In the genomic region with DNA sequence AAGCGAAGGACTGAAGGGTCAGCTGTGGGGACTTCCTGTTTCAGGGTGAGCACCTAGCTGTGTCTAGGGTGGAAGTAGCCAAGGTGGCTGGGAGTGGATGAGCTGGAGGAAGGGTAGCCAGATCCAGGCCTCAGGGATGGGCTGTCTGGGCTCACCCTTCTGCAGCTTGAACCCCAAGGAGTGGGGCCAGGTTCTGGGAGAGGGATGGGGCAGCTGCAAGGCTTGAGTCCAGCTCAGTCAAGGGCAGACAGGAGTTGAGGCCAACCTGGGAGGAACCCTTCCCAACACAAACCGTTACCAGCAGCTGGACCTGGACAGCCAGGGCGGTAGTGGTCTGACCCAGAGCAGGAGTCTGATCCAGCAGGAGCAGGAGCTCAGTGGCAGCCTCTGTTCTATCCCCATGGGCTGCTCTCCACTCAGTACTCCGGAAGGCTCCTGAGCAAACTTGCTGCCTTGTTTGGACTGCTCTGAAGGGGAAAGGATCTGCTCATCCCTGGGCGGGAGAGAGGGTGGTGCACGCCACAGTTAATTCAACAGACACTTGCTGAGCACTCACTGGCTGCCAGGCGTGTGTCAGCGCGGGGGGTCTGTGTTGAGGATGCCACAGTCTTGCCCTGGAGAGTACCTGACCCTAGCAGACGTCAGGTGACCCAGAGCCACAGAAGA, we compare ENCODE assay signal across 19 cellular contexts. TPM values are rescaled to one million over a fixed set of nuclear protein-coding genes. Genes with fewer than 3 reads are reported as not detected.
DNase-seq lines count a peak whose midpoint lies in the region; ATAC-seq and TF ChIP-seq lines count a peak whose summit lies in the region.
"Had no signal": no experiment of that assay in that cellular context is flagged by ENCODE, and none has a peak within 500 bp of the region (broad histone marks: within the 10 kb centered on the region; RNA-seq: fewer than 3 reads in every experiment).

No MANE protein-coding gene starts in this region.

- H3K9me3 ChIP-seq in esophagus muscularis mucosa: no peaks in the 10 kb centered on the region
- H3K9me3 ChIP-seq: Caco-2 had no signal

- H3K4me3 Mint-ChIP-seq in activated CD4-positive, alpha-beta memory T cell treated with anti-CD3 and anti-CD28 coated beads for 36 hours: no peak overlapping the region
- H3K4me3 Mint-ChIP-seq in activated T-cell treated with anti-CD3 and anti-CD28 coated beads, Interleukin-2, amount 50 U/mL, for 72 hours: no peak overlapping the region

- no peak for TF ChIP-seq POLR2A in esophagus muscularis mucosa (IDR thresholded peaks at IDR 0.05; ENCODE audit: low read depth)

- H3K4me1 ChIP-seq in esophagus muscularis mucosa: peaks cover 3 to 26% (median 20%) of the 10 kb centered on the region in 4 donors

- H3K36me3 ChIP-seq in H7 (replicated peaks; ENCODE audit: control insufficient read depth, insufficient read depth, low read length) (no peaks in the 10 kb centered on the region), esophagus muscularis mucosa (no peaks in the 10 kb centered on the region)

- H3K4me1 Mint-ChIP-seq in activated CD4-positive, alpha-beta memory T cell treated with anti-CD3 and anti-CD28 coated beads for 36 hours (ENCODE audit: low read depth): no peaks in the 10 kb centered on the region
- no peaks in the 10 kb centered on the region for H3K4me1 Mint-ChIP-seq in activated T-cell treated with anti-CD3 and anti-CD28 coated beads, Interleukin-2, amount 50 U/mL, for 72 hours (ENCODE audit: low read depth)

- H3K36me3 Mint-ChIP-seq in activated CD4-positive, alpha-beta memory T cell treated with anti-CD3 and anti-CD28 coated beads for 36 hours: no peaks in the 10 kb centered on the region
- no peaks in the 10 kb centered on the region for H3K36me3 Mint-ChIP-seq in activated T-cell treated with anti-CD3 and anti-CD28 coated beads, Interleukin-2, amount 50 U/mL, for 72 hours (ENCODE audit: insufficient read depth in 2 of 2)
- H3K36me3 Mint-ChIP-seq: CD14-positive monocyte had no signal

- TF ChIP-seq EP300 in esophagus muscularis mucosa (IDR thresholded peaks at IDR 0.05): no peak

- H3K9me3 Mint-ChIP-seq in activated CD4-positive, alpha-beta memory T cell treated with anti-CD3 and anti-CD28 coated beads for 36 hours: no peaks in the 10 kb centered on the region
- H3K9me3 Mint-ChIP-seq in activated T-cell treated with anti-CD3 and anti-CD28 coated beads, Interleukin-2, amount 50 U/mL, for 72 hours: no peaks in the 10 kb centered on the region
- H3K9me3 Mint-ChIP-seq: CD14-positive monocyte had no signal

- CTCF ChIA-PET in activated CD4-positive, alpha-beta memory T cell treated with anti-CD3 and anti-CD28 coated beads for 36 hours (lab: Charles Lee): interaction anchor here (0.9 to 3.7 kb wide), 7 partner anchors 33 to 137 kb away, joined by 3 to 131 read pairs (median 3); partner anchors contain the start of gene USP2
- CTCF ChIA-PET in RWPE1 (lab: Yijun Ruan, JAX): interaction anchor here (0.5 to 1.1 kb wide), 6 partner anchors 15 to 563 kb away, joined by 3 to 9 read pairs (median 4); no protein-coding TSS in a partner anchor

- peaks cover 16% of the 10 kb centered on the region for H3K27me3 Mint-ChIP-seq in activated CD4-positive, alpha-beta memory T cell treated with anti-CD3 and anti-CD28 coated beads for 36 hours
- peaks cover 41% of the 10 kb centered on the region for H3K27me3 Mint-ChIP-seq in activated T-cell treated with anti-CD3 and anti-CD28 coated beads, Interleukin-2, amount 50 U/mL, for 72 hours (ENCODE audit: low read depth)

- 80% methylated on average over 9 of the region's 10 CpGs for WGBS in esophagus muscularis mucosa

- ATAC-seq in activated T-cell treated with anti-CD3 and anti-CD28 coated beads, Interleukin-2, amount 50 U/mL, for 72 hours (replicated peaks in 1 of 2): no peak

- no peak overlapping the region for H3K27ac ChIP-seq in esophagus muscularis mucosa (replicated peaks in 1 of 4)
- no peak overlapping the region for H3K27ac ChIP-seq in RWPE1

- DNase-seq in H7 (peak; percentile 21), esophagus muscularis mucosa (ENCODE audit: extremely low spot score) (peak; percentile 87), retina (peak; percentile 6), RPMI8226 (no peak), RWPE1 (ENCODE audit: low spot score) (no peak), NCI-H524 (lab: John Stamatoyannopoulos, UW) (no peak)
- DNase-seq in activated CD4-positive, alpha-beta memory T cell treated with anti-CD3 and anti-CD28 coated beads for 36 hours: peak; percentile 3
- DNase-seq in activated T-cell treated with anti-CD3 and anti-CD28 coated beads, Interleukin-2, amount 50 U/mL, for 72 hours: no peak
- DNase-seq: ACHN, AML-193, DMS153, NCI-H1417, NCI-H2029 treated with DMSO at 0.1 percent for 48 hours, NCI-H2171 treated with DMSO at 0.1 percent for 48 hours, NCI-H446 treated with DMSO at 0.1 percent for 48 hours, NCI-H748 treated with DMSO at 0.1 percent for 48 hours, OCI-M1 had no signal

- POLR2A ChIA-PET in activated CD4-positive, alpha-beta memory T cell treated with anti-CD3 and anti-CD28 coated beads for 36 hours (lab: Charles Lee): no interaction called here
- POLR2A ChIA-PET in RWPE1 (lab: Yijun Ruan, JAX; ENCODE audit: low non-redundant PET): no interaction called here

- no peak overlapping the region for H3K27ac Mint-ChIP-seq in activated CD4-positive, alpha-beta memory T cell treated with anti-CD3 and anti-CD28 coated beads for 36 hours
- H3K27ac Mint-ChIP-seq in activated T-cell treated with anti-CD3 and anti-CD28 coated beads, Interleukin-2, amount 50 U/mL, for 72 hours: no peak overlapping the region
- H3K27ac Mint-ChIP-seq: CD14-positive monocyte had no signal

- TF ChIP-seq CTCF in esophagus muscularis mucosa (IDR thresholded peaks at IDR 0.05) (no peak), RWPE1 (conservative IDR thresholded peaks at IDR 0.05; ENCODE audit: low read depth) (no peak)

- H3K4me3 ChIP-seq in H7 (ENCODE audit: insufficient read depth, low read depth, low read length) (no peak overlapping the region), esophagus muscularis mucosa (no peak overlapping the region)

- H3K27me3 ChIP-seq in H7 (ENCODE audit: control insufficient read depth, insufficient read depth, low read length) (no peaks in the 10 kb centered on the region), esophagus muscularis mucosa (peaks cover 0 to 5% (median 0%) of the 10 kb centered on the region in 4 donors)

- intact Hi-C loops in activated CD4-positive, alpha-beta memory T cell treated with anti-CD3 and anti-CD28 coated beads for 36 hours (cut with micrococcal nuclease): loop anchor here (10.0 kb wide), 1 partner anchor 92 kb away; the partner anchor contains the start of gene USP2
- intact Hi-C loops in esophagus muscularis mucosa (cut with DNase I): no loop called here

RNA-seq across cellular contexts. Expression of gene THY1, which starts 53.8 kb away (rescaled TPM):
- 305 and 319 TPM in 2 replicates for total RNA-seq in H7 (2014; rRNA removed; shearing (Covaris generic))
- total RNA-seq in activated CD4-positive, alpha-beta memory T cell treated with anti-CD3 and anti-CD28 coated beads for 36 hours: 1 to 10 TPM; 5.4 to 6.9 TPM
- 10 to 100 TPM; 13.3 to 70.1 (median 25.4) TPM for total RNA-seq in esophagus muscularis mucosa
- 1 to 10 TPM; 1.3 to 4.0 TPM for total RNA-seq in activated T-cell treated with anti-CD3 and anti-CD28 coated beads, Interleukin-2, amount 50 U/mL, for 72 hours
- total RNA-seq: Caco-2 had no signal

Comparison
In these comparisons a context has a peak if more than half of its experiments do, and no peak if none do; other contexts are left out.
1. DNase-seq: peak in H7 (single experiment), activated CD4-positive, alpha-beta memory T cell treated with anti-CD3 and anti-CD28 coated beads for 36 hours (single experiment), esophagus muscularis mucosa (single experiment) and retina (single experiment); none in RPMI8226 (single experiment), RWPE1 (single experiment), NCI-H524 (0 of 2) and activated T-cell treated with anti-CD3 and anti-CD28 coated beads, Interleukin-2, amount 50 U/mL, for 72 hours (0 of 2).